In the genomic region with DNA sequence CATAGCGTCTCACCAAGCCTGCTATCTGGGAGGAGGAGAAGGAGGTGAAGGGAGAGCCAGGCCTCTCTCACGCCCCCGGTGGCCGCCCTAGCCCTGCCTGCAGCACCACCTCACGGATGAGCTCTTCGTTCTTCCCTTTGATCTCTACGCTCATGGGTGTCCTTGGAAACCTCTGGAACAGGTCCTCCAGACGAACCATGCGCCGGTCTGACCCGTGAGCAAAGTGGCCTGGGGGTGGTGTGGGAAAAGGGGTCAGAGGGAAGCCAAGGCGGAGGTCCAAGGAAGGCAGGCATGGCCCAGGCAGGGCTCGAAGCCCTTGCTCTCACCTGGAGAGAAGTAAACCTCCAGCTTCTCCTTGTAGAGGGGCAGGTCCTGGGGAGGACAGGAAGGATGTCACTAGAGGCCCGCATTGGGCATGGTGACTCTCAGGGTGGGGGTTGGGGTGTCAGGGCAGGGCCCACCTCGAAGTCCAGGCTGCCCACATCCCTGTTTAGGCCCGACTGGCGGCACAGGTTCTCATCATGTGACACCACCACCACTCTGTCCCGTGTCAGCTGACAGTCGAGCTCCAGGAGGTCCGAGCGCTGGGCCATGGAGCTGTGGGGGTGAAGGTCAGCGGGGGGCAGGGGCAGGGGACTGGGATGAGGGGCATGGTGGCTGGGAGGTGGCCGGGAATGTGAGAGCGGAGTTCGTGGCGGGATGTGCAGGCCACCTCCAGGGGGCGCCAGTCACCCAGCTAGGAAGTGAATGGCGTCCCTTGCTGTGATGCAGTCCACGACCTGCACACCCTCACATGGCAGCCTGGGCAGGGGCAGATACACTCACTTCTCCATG, we compare ENCODE assay signal across 1 cellular context.
TF ChIP-seq lines count a peak whose summit lies in the region.

No MANE protein-coding gene starts in this region.

TF ChIP-seq in HepG2, 621 proteins besides CTCF, POLR2A, EP300 and RAD21 (continued from another document and continues in another):
- peak; percentile 59; the same call in 1 of the 2 replicates for TF ChIP-seq TBX2 (CRISPR knock-in tag; IDR thresholded peaks at IDR 0.05; ENCODE audit: borderline replicate concordance)
- TF ChIP-seq TCF7L2 (IDR thresholded peaks at IDR 0.05; ENCODE audit: low read depth, low read length) = no peak
- no peak for TF ChIP-seq PRPF4 (IDR thresholded peaks at IDR 0.05; ENCODE audit: low read depth, low read length, poor library complexity, severe bottlenecking)
- no peak for TF ChIP-seq DBP (CRISPR knock-in tag; IDR thresholded peaks at IDR 0.05; ENCODE audit: not compliant biosample characterization)
- TF ChIP-seq ZNF580 (CRISPR knock-in tag; IDR thresholded peaks at IDR 0.05; ENCODE audit: borderline replicate concordance, low read depth) = peak; percentile 74
- no peak; the same call in 1 of the 2 replicates for TF ChIP-seq CREM (IDR thresholded peaks at IDR 0.05)
- no peak for TF ChIP-seq CREM (CRISPR knock-in tag; IDR thresholded peaks at IDR 0.05)
- TF ChIP-seq, protein P1, sequence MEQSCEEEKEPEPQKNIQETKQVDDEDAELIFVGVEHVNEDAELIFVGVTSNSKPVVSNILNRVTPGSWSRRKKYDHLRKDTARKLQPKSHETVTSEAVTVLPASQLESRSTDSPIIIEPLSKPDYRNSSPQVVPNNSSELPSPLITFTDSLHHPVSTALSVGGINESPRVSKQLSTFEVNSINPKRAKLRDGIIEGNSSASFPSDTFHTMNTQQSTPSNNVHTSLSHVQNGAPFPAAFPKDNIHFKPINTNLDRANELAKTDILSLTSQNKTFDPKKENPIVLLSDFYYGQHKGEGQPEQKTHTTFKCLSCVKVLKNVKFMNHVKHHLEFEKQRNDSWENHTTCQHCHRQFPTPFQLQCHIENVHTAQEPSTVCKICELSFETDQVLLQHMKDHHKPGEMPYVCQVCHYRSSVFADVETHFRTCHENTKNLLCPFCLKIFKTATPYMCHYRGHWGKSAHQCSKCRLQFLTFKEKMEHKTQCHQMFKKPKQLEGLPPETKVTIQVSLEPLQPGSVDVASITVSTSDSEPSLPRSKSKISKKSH (CRISPR knock-in tag; IDR thresholded peaks at IDR 0.05; ENCODE audit: borderline replicate concordance) = peak; percentile 57; the same call in 1 of the 2 replicates
- TF ChIP-seq GZF1 (CRISPR knock-in tag; IDR thresholded peaks at IDR 0.05) = peak; percentile 91
- TF ChIP-seq PBX3 (CRISPR knock-in tag; IDR thresholded peaks at IDR 0.05; ENCODE audit: borderline replicate concordance) = no peak
- peak; percentile 65; the same call in 1 of the 2 replicates for TF ChIP-seq ZBTB26 (CRISPR knock-in tag; IDR thresholded peaks at IDR 0.05; ENCODE audit: borderline replicate concordance)
- TF ChIP-seq HCFC1 (IDR thresholded peaks at IDR 0.05; ENCODE audit: low read depth, low read length) = peak; percentile 19
- no peak for TF ChIP-seq PREB (CRISPR knock-in tag; IDR thresholded peaks at IDR 0.05)
- TF ChIP-seq NFYC (CRISPR knock-in tag; IDR thresholded peaks at IDR 0.05) = no peak
- no peak for TF ChIP-seq RELA (CRISPR knock-in tag; IDR thresholded peaks at IDR 0.05)
- no peak for TF ChIP-seq RFXANK (CRISPR knock-in tag; IDR thresholded peaks at IDR 0.05)
- TF ChIP-seq ZNF256 (CRISPR knock-in tag; conservative IDR thresholded peaks at IDR 0.05) = no peak
- TF ChIP-seq ISX (CRISPR knock-in tag; conservative IDR thresholded peaks at IDR 0.05) = no peak
- TF ChIP-seq ZNF652 (CRISPR knock-in tag; IDR thresholded peaks at IDR 0.05; ENCODE audit: borderline replicate concordance, low read depth) = no peak
- peak; percentile 96 for TF ChIP-seq ZFX (CRISPR knock-in tag; IDR thresholded peaks at IDR 0.05; ENCODE audit: low read depth)
- TF ChIP-seq ZNF225 (CRISPR knock-in tag; IDR thresholded peaks at IDR 0.05) = no peak; the same call in none of the 2 replicates
- peak; percentile 43 for TF ChIP-seq RARA (CRISPR knock-in tag; IDR thresholded peaks at IDR 0.05)
- TF ChIP-seq ZNF790 (CRISPR knock-in tag; IDR thresholded peaks at IDR 0.05; ENCODE audit: borderline replicate concordance) = no peak
- peak; percentile 91 for TF ChIP-seq GLI4 (CRISPR knock-in tag; IDR thresholded peaks at IDR 0.05; ENCODE audit: borderline replicate concordance)
- TF ChIP-seq CBFB (CRISPR knock-in tag; IDR thresholded peaks at IDR 0.05) = peak; percentile 16; the same call in 1 of the 2 replicates
- TF ChIP-seq U2AF2 (IDR thresholded peaks at IDR 0.05; ENCODE audit: low read depth, low read length) = no peak
- no peak for TF ChIP-seq EHMT2 (IDR thresholded peaks at IDR 0.05; ENCODE audit: borderline replicate concordance, low read depth, low read length)
- TF ChIP-seq ZNF251 (CRISPR knock-in tag; IDR thresholded peaks at IDR 0.05) = no peak
- peak; percentile 89; the same call in 1 of the 2 replicates for TF ChIP-seq NRL (CRISPR knock-in tag; IDR thresholded peaks at IDR 0.05; ENCODE audit: borderline replicate concordance)
- no peak for TF ChIP-seq IKZF4 (CRISPR knock-in tag; IDR thresholded peaks at IDR 0.05; ENCODE audit: borderline replicate concordance, low read depth, not compliant biosample characterization)
- 0 out of 2 replicates have a peak, but pooled peaks have one; percentile 55 for TF ChIP-seq ZNF441 (CRISPR knock-in tag; IDR thresholded peaks at IDR 0.05; ENCODE audit: borderline replicate concordance)
- peak; percentile 50; the same call in 1 of the 2 replicates for TF ChIP-seq PPARG (CRISPR knock-in tag; conservative IDR thresholded peaks at IDR 0.05)
- TF ChIP-seq SETDB1 (CRISPR knock-in tag; IDR thresholded peaks at IDR 0.05; ENCODE audit: borderline replicate concordance) = no peak
- peak; percentile 60; the same call in 1 of the 2 replicates for TF ChIP-seq SALL2 (CRISPR knock-in tag; IDR thresholded peaks at IDR 0.05)
- TF ChIP-seq FOXP4 (CRISPR knock-in tag; IDR thresholded peaks at IDR 0.05) = peak; percentile 47; the same call in 1 of the 2 replicates
- TF ChIP-seq, protein P2, sequence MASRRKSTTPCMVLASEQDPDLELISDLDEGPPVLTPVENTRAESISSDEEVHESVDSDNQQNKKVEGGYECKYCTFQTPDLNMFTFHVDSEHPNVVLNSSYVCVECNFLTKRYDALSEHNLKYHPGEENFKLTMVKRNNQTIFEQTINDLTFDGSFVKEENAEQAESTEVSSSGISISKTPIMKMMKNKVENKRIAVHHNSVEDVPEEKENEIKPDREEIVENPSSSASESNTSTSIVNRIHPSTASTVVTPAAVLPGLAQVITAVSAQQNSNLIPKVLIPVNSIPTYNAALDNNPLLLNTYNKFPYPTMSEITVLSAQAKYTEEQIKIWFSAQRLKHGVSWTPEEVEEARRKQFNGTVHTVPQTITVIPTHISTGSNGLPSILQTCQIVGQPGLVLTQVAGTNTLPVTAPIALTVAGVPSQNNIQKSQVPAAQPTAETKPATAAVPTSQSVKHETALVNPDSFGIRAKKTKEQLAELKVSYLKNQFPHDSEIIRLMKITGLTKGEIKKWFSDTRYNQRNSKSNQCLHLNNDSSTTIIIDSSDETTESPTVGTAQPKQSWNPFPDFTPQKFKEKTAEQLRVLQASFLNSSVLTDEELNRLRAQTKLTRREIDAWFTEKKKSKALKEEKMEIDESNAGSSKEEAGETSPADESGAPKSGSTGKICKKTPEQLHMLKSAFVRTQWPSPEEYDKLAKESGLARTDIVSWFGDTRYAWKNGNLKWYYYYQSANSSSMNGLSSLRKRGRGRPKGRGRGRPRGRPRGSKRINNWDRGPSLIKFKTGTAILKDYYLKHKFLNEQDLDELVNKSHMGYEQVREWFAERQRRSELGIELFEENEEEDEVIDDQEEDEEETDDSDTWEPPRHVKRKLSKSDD (CRISPR knock-in tag; IDR thresholded peaks at IDR 0.05; ENCODE audit: low read depth) = 0 out of 2 replicates have a peak, but pooled peaks have one; percentile 82
- peak; percentile 73 for TF ChIP-seq BHLHE40 (IDR thresholded peaks at IDR 0.05; ENCODE audit: low read length)
- TF ChIP-seq, protein P3, sequence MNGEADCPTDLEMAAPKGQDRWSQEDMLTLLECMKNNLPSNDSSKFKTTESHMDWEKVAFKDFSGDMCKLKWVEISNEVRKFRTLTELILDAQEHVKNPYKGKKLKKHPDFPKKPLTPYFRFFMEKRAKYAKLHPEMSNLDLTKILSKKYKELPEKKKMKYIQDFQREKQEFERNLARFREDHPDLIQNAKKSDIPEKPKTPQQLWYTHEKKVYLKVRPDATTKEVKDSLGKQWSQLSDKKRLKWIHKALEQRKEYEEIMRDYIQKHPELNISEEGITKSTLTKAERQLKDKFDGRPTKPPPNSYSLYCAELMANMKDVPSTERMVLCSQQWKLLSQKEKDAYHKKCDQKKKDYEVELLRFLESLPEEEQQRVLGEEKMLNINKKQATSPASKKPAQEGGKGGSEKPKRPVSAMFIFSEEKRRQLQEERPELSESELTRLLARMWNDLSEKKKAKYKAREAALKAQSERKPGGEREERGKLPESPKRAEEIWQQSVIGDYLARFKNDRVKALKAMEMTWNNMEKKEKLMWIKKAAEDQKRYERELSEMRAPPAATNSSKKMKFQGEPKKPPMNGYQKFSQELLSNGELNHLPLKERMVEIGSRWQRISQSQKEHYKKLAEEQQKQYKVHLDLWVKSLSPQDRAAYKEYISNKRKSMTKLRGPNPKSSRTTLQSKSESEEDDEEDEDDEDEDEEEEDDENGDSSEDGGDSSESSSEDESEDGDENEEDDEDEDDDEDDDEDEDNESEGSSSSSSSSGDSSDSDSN (CRISPR knock-in tag; IDR thresholded peaks at IDR 0.05) = peak; percentile 80
- no peak for TF ChIP-seq NCOR1 (IDR thresholded peaks at IDR 0.05; ENCODE audit: borderline replicate concordance, low read length)
- peak; percentile 73; the same call in 1 of the 2 replicates for TF ChIP-seq ZNF891 (CRISPR knock-in tag; IDR thresholded peaks at IDR 0.05)
- TF ChIP-seq ZSCAN21 (CRISPR knock-in tag; IDR thresholded peaks at IDR 0.05; ENCODE audit: borderline replicate concordance) = peak; percentile 70
- TF ChIP-seq ESRRA (CRISPR knock-in tag; IDR thresholded peaks at IDR 0.05; ENCODE audit: low read depth) = peak; percentile 86
- TF ChIP-seq ATF3 (CRISPR knock-in tag; IDR thresholded peaks at IDR 0.05) = peak; percentile 30; the same call in 1 of the 2 replicates
- 0 out of 2 replicates have a peak, but pooled peaks have one; percentile 35 for TF ChIP-seq ERF (CRISPR knock-in tag; IDR thresholded peaks at IDR 0.05)
- peak; percentile 63 for TF ChIP-seq HNF4G (IDR thresholded peaks at IDR 0.05; ENCODE audit: borderline replicate concordance, low read depth, low read length)
- 0 out of 2 replicates have a peak, but pooled peaks have one; percentile 63 for TF ChIP-seq HNF4G (CRISPR knock-in tag; IDR thresholded peaks at IDR 0.05; ENCODE audit: borderline replicate concordance, low read depth)
- TF ChIP-seq ZNF335 (CRISPR knock-in tag; IDR thresholded peaks at IDR 0.05) = 0 out of 2 replicates have a peak, but pooled peaks have one; percentile 0
- TF ChIP-seq ZNF605 (CRISPR knock-in tag; IDR thresholded peaks at IDR 0.05) = peak; percentile 89
- TF ChIP-seq ZNF530 (CRISPR knock-in tag; IDR thresholded peaks at IDR 0.05; ENCODE audit: low read depth) = peak; percentile 89; the same call in 1 of the 2 replicates
- no peak for TF ChIP-seq ZSCAN30 (CRISPR knock-in tag; IDR thresholded peaks at IDR 0.05)
- TF ChIP-seq PCBP2 (optimal IDR thresholded peaks at IDR 0.05; ENCODE audit: low read depth, low read length, poor library complexity, severe bottlenecking) = no peak
